ENCODE assay signal across 1 cellular context in genomic region chr5:149422429-149423286, GRCh38.
A peak's percentile ranks its signal among the peaks of the same experiment; 100 is the strongest.
TF ChIP-seq lines count a peak whose summit lies in the region.

No MANE protein-coding gene starts in this region.

TF ChIP-seq in HepG2, 621 proteins besides CTCF, POLR2A, EP300 and RAD21 (continued from another document and continues in another):
- no peak for TF ChIP-seq STAT6 (CRISPR knock-in tag; IDR thresholded peaks at IDR 0.05; ENCODE audit: borderline replicate concordance)
- peak; percentile 42; the same call in 1 of the 2 replicates for TF ChIP-seq KDM2A (CRISPR knock-in tag; IDR thresholded peaks at IDR 0.05; ENCODE audit: borderline replicate concordance, low read depth)
- TF ChIP-seq KLF9 (CRISPR knock-in tag; IDR thresholded peaks at IDR 0.05; ENCODE audit: low read depth), result no peak
- no peak for TF ChIP-seq ZBTB49 (CRISPR knock-in tag; IDR thresholded peaks at IDR 0.05; ENCODE audit: borderline replicate concordance)
- no peak for TF ChIP-seq PBX2 (CRISPR knock-in tag; IDR thresholded peaks at IDR 0.05)
- TF ChIP-seq ZNF562 (CRISPR knock-in tag; IDR thresholded peaks at IDR 0.05; ENCODE audit: borderline replicate concordance), result no peak
- TF ChIP-seq SPEN (CRISPR knock-in tag; IDR thresholded peaks at IDR 0.05; ENCODE audit: low read depth), result peak; percentile 43
- no peak for TF ChIP-seq CREB3 (CRISPR knock-in tag; IDR thresholded peaks at IDR 0.05)
- no peak for TF ChIP-seq HMGA1 (CRISPR knock-in tag; conservative IDR thresholded peaks at IDR 0.05)
- no peak for TF ChIP-seq ISL2 (CRISPR knock-in tag; IDR thresholded peaks at IDR 0.05)
- peak; percentile 63; the same call in 1 of the 2 replicates for TF ChIP-seq ZNF614 (CRISPR knock-in tag; IDR thresholded peaks at IDR 0.05; ENCODE audit: borderline replicate concordance)
- TF ChIP-seq ZNF205 (CRISPR knock-in tag; IDR thresholded peaks at IDR 0.05), result no peak
- TF ChIP-seq ZNF556 (CRISPR knock-in tag; IDR thresholded peaks at IDR 0.05; ENCODE audit: borderline replicate concordance), result no peak
- no peak for TF ChIP-seq SMARCE1 (IDR thresholded peaks at IDR 0.05; ENCODE audit: borderline replicate concordance)
- no peak for TF ChIP-seq ZNF616 (CRISPR knock-in tag; IDR thresholded peaks at IDR 0.05; ENCODE audit: low read depth)
- TF ChIP-seq MEIS2 (CRISPR knock-in tag; IDR thresholded peaks at IDR 0.05), result peak; percentile 47; the same call in 1 of the 2 replicates
- TF ChIP-seq RFXAP (CRISPR knock-in tag; IDR thresholded peaks at IDR 0.05; ENCODE audit: borderline replicate concordance), result 0 out of 2 replicates have a peak, but pooled peaks have one; percentile 2
- no peak for TF ChIP-seq ZNF792 (CRISPR knock-in tag; IDR thresholded peaks at IDR 0.05)
- no peak for TF ChIP-seq ZNF33B (CRISPR knock-in tag; IDR thresholded peaks at IDR 0.05)
- no peak for TF ChIP-seq ZNF546 (CRISPR knock-in tag; conservative IDR thresholded peaks at IDR 0.05)
- TF ChIP-seq ERF (CRISPR knock-in tag; IDR thresholded peaks at IDR 0.05), result no peak; the same call in 1 of the 2 replicates
- no peak for TF ChIP-seq ZNF737 (CRISPR knock-in tag; IDR thresholded peaks at IDR 0.05; ENCODE audit: borderline replicate concordance)
- no peak for TF ChIP-seq CC2D1A (CRISPR knock-in tag; IDR thresholded peaks at IDR 0.05)
- TF ChIP-seq JUN (CRISPR knock-in tag; IDR thresholded peaks at IDR 0.05), result no peak
- TF ChIP-seq ZNF333 (CRISPR knock-in tag; IDR thresholded peaks at IDR 0.05; ENCODE audit: borderline replicate concordance), result no peak
- TF ChIP-seq SIN3B (IDR thresholded peaks at IDR 0.05; ENCODE audit: low read length), result no peak
- TF ChIP-seq KAT8 (CRISPR knock-in tag; IDR thresholded peaks at IDR 0.05), result no peak
- no peak for TF ChIP-seq MYPOP (CRISPR knock-in tag; IDR thresholded peaks at IDR 0.05)
- no peak for TF ChIP-seq MED13 (CRISPR knock-in tag; IDR thresholded peaks at IDR 0.05)
- TF ChIP-seq ZNF180 (CRISPR knock-in tag; IDR thresholded peaks at IDR 0.05; ENCODE audit: borderline replicate concordance, low read depth), result no peak
- TF ChIP-seq SNAPC2 (CRISPR knock-in tag; IDR thresholded peaks at IDR 0.05), result no peak
- TF ChIP-seq RFX3 (CRISPR knock-in tag; IDR thresholded peaks at IDR 0.05), result no peak
- TF ChIP-seq ATF7-NPFF (CRISPR knock-in tag; IDR thresholded peaks at IDR 0.05; ENCODE audit: low read depth), result no peak
- no peak for TF ChIP-seq HHEX (CRISPR knock-in tag; IDR thresholded peaks at IDR 0.05)
- no peak for TF ChIP-seq IRF2 (CRISPR knock-in tag; IDR thresholded peaks at IDR 0.05)
- TF ChIP-seq ZBTB20 (CRISPR knock-in tag; IDR thresholded peaks at IDR 0.05; ENCODE audit: borderline replicate concordance, low read depth), result no peak
- TF ChIP-seq USF2 (IDR thresholded peaks at IDR 0.05; ENCODE audit: low read depth, low read length), result no peak
- no peak for TF ChIP-seq USF2 (CRISPR knock-in tag; IDR thresholded peaks at IDR 0.05; ENCODE audit: borderline replicate concordance)
- no peak for TF ChIP-seq JUND (CRISPR knock-in tag; IDR thresholded peaks at IDR 0.05)
- TF ChIP-seq ZNF770 (CRISPR knock-in tag; IDR thresholded peaks at IDR 0.05), result no peak
- TF ChIP-seq ZFP37 (CRISPR knock-in tag; IDR thresholded peaks at IDR 0.05; ENCODE audit: borderline replicate concordance), result no peak
- no peak for TF ChIP-seq ZNF224 (CRISPR knock-in tag; IDR thresholded peaks at IDR 0.05)
- TF ChIP-seq ZFP36L1 (CRISPR knock-in tag; IDR thresholded peaks at IDR 0.05), result no peak
- TF ChIP-seq ZNF564 (CRISPR knock-in tag; IDR thresholded peaks at IDR 0.05), result no peak
- no peak for TF ChIP-seq PCBP2 (optimal IDR thresholded peaks at IDR 0.05; ENCODE audit: low read depth, low read length, poor library complexity, severe bottlenecking)
- TF ChIP-seq POLR2AphosphoS2 (IDR thresholded peaks at IDR 0.05; ENCODE audit: low read depth, low read length), result no peak
- no peak for TF ChIP-seq CREB1 (IDR thresholded peaks at IDR 0.05)
- no peak for TF ChIP-seq CREB1 (CRISPR knock-in tag; IDR thresholded peaks at IDR 0.05)
- TF ChIP-seq MAFG (CRISPR knock-in tag; IDR thresholded peaks at IDR 0.05), result no peak
- TF ChIP-seq ZBTB46 (CRISPR knock-in tag; IDR thresholded peaks at IDR 0.05; ENCODE audit: borderline replicate concordance), result no peak
- no peak for TF ChIP-seq CCDC6 (CRISPR knock-in tag; IDR thresholded peaks at IDR 0.05)
- no peak for TF ChIP-seq EEA1 (CRISPR knock-in tag; IDR thresholded peaks at IDR 0.05; ENCODE audit: borderline replicate concordance)
- TF ChIP-seq CAMTA2 (CRISPR knock-in tag; IDR thresholded peaks at IDR 0.05; ENCODE audit: borderline replicate concordance), result no peak
- TF ChIP-seq THAP11 (CRISPR knock-in tag; IDR thresholded peaks at IDR 0.05), result no peak
- TF ChIP-seq MTA3 (CRISPR knock-in tag; IDR thresholded peaks at IDR 0.05), result no peak
